8 cellular contexts compared by ENCODE assay signal in the genomic region with DNA sequence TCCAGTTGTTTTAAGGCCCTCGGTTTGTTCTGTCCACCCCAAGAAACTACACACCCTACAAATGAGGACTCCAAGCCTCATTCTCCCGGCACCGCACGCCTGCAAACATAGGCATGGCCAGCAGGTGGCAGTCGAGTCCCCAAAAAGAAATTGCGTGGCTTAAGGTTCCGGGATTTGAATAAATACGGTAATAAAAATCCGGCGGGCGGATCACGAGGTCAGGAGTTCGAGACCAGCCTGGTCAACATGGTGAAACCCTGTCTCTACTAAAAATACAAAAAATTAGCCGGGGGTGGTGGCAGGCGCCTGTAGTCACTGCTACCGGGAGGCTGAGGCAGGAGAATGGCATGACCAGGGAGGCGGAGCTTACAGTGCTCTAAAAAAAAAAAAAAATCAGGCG. TPM values are rescaled to one million over a fixed set of nuclear protein-coding genes. Genes with fewer than 3 reads are reported as not detected.
DNase-seq lines count a peak whose midpoint lies in the region; ATAC-seq, FAIRE-seq and TF ChIP-seq lines count a peak whose summit lies in the region.

No MANE protein-coding gene starts in this region.

- peaks cover 1% of the 10 kb centered on the region in 2 donors for H3K36me3 Mint-ChIP-seq in activated T-cell treated with anti-CD3 and anti-CD28 coated beads, Interleukin-2, amount 50 U/mL, for 72 hours (ENCODE audit: insufficient read depth in 2 of 2)

- WGBS in ovary, 3 donors: 11 to 14% (median 12%) methylated on average over 18 of the region's 18 CpGs
- WGBS in tibial nerve, 2 donors: 10 to 12% methylated on average over 18 of the region's 18 CpGs

- H3K27ac ChIP-seq in ovary (no peak overlapping the region), tibial nerve (no peak overlapping the region)

- no peak overlapping the region for H3K4me3 ChIP-seq in fibroblast of the aortic adventitia (ENCODE audit: low read depth, low read length)
- H3K4me3 ChIP-seq in ovary: no peak overlapping the region
- H3K4me3 ChIP-seq in tibial nerve: no peak overlapping the region

- H3K27me3 Mint-ChIP-seq in activated T-cell treated with anti-CD3 and anti-CD28 coated beads, Interleukin-2, amount 50 U/mL, for 72 hours (ENCODE audit: low read depth): no peaks in the 10 kb centered on the region

- intact Hi-C loops in ovary (cut with DNase I): no loop called here

- H3K27me3 ChIP-seq in ovary: no peaks in the 10 kb centered on the region
- H3K27me3 ChIP-seq in tibial nerve: peaks cover 0 to 15% of the 10 kb centered on the region in 2 donors

- no peak for TF ChIP-seq EP300 in ovary (IDR thresholded peaks at IDR 0.05)
- peak in 1 of 2 donors; percentile 33 for TF ChIP-seq EP300 in tibial nerve (IDR thresholded peaks at IDR 0.05)

- H3K27ac Mint-ChIP-seq in activated T-cell treated with anti-CD3 and anti-CD28 coated beads, Interleukin-2, amount 50 U/mL, for 72 hours: peak overlapping the region; percentile 76

- peaks cover 41% of the 10 kb centered on the region for H3K4me1 Mint-ChIP-seq in activated T-cell treated with anti-CD3 and anti-CD28 coated beads, Interleukin-2, amount 50 U/mL, for 72 hours (ENCODE audit: low read depth)

- peak; percentile 67 for FAIRE-seq in G401.6 (lab: Jason Lieb, UNC)

- H3K36me3 ChIP-seq in ovary: no peaks in the 10 kb centered on the region
- no peaks in the 10 kb centered on the region for H3K36me3 ChIP-seq in tibial nerve

- peak; percentile 56 for ATAC-seq in HG02885 (IDR thresholded peaks at IDR 0.05; ENCODE audit: poor library complexity, unreplicated experiment)
- peak; percentile 51 to 53 for ATAC-seq in activated T-cell treated with anti-CD3 and anti-CD28 coated beads, Interleukin-2, amount 50 U/mL, for 72 hours (replicated peaks in 1 of 2)
- no peak for ATAC-seq in HG02852 (IDR thresholded peaks at IDR 0.05; ENCODE audit: unreplicated experiment)

- H3K9me3 Mint-ChIP-seq in activated T-cell treated with anti-CD3 and anti-CD28 coated beads, Interleukin-2, amount 50 U/mL, for 72 hours: peaks cover 0 to 1% of the 10 kb centered on the region in 2 donors

- H3K4me1 ChIP-seq in ovary (ENCODE audit: insufficient read depth) (peaks cover 2% of the 10 kb centered on the region), tibial nerve (peaks cover 0 to 20% (median 4%) of the 10 kb centered on the region in 4 donors)

- TF ChIP-seq POLR2A in ovary (IDR thresholded peaks at IDR 0.05) (no peak), tibial nerve (IDR thresholded peaks at IDR 0.05) (no peak)

- H3K4me3 Mint-ChIP-seq in activated T-cell treated with anti-CD3 and anti-CD28 coated beads, Interleukin-2, amount 50 U/mL, for 72 hours: peak overlapping the region; percentile 25 to 29

- H3K9me3 ChIP-seq in ovary: peaks cover 0 to under 1% of the 10 kb centered on the region in 2 donors
- no peaks in the 10 kb centered on the region for H3K9me3 ChIP-seq in tibial nerve

- peak; percentile 60 for DNase-seq in RKO (ENCODE audit: low spot score)
- peak; percentile 78 to 90 for DNase-seq in activated T-cell treated with anti-CD3 and anti-CD28 coated beads, Interleukin-2, amount 50 U/mL, for 72 hours
- peak; percentile 3 for DNase-seq in fibroblast of the aortic adventitia (ENCODE audit: low read depth)
- DNase-seq in ovary: peak; percentile 8 to 60 (median 27)
- DNase-seq in tibial nerve (ENCODE audit: low spot score in 2 of 2): peak; percentile 67 to 82

- TF ChIP-seq CTCF in fibroblast of the aortic adventitia (IDR thresholded peaks at IDR 0.05; ENCODE audit: insufficient read depth, low read length) (peak; percentile 45), ovary (IDR thresholded peaks at IDR 0.05) (peak in 1 of 3 donors; percentile 12), tibial nerve (IDR thresholded peaks at IDR 0.05) (peak; percentile 63 to 74 (median 70))

RNA-seq across cellular contexts. Expression of a gene that starts 21.8 kb away (rescaled TPM):
- under 1 TPM; 0.41 to 0.69 TPM for total RNA-seq in activated T-cell treated with anti-CD3 and anti-CD28 coated beads, Interleukin-2, amount 50 U/mL, for 72 hours
- total RNA-seq in fibroblast of the aortic adventitia (ENCODE audit: low replicate concordance) (not detected in 2 replicates), ovary (1 to 10 TPM in 6 of 7 donors, under 1 TPM in 1; 0.73 to 5.2 (median 2.2) TPM), tibial nerve (10 to 100 TPM in 1 of 4 donors, 1 to 10 TPM in 3; 6.9 to 12.0 (median 9.2) TPM)
- 1 to 10 TPM; 1.3 to 8.0 TPM for polyA plus RNA-seq in ovary

RNA-seq across cellular contexts. Expression of a gene that starts 34.4 kb away (rescaled TPM):
- total RNA-seq in activated T-cell treated with anti-CD3 and anti-CD28 coated beads, Interleukin-2, amount 50 U/mL, for 72 hours: 1 to 10 TPM in 1 of 2 donors, under 1 TPM in 1; 0.22 to 1.4 TPM
- not detected in 2 replicates for total RNA-seq in fibroblast of the aortic adventitia (ENCODE audit: low replicate concordance)
- not detected for total RNA-seq in ovary
- polyA plus RNA-seq in ovary: under 1 TPM in 1 of 2 donors, not detected in 1; 0.25 TPM
- 1 to 10 TPM in 1 of 4 donors, under 1 TPM in 2, not detected in 1; 0.44 to 3.1 (median 0.84) TPM for total RNA-seq in tibial nerve

Comparison
In these comparisons a context has a peak if more than half of its experiments do, and no peak if none do; other contexts are left out.
1. DNase-seq: peak in every context shown above with its lines; median percentile 84 in activated T-cell treated with anti-CD3 and anti-CD28 coated beads, Interleukin-2, amount 50 U/mL, for 72 hours; 74 in tibial nerve; 60 in RKO; 27 in ovary; 3 in fibroblast of the aortic adventitia.